21 cellular contexts compared by ENCODE assay signal in genomic region chr17:7396147-7396546, GRCh38. TPM values are rescaled to one million over a fixed set of nuclear protein-coding genes. Genes with fewer than 3 reads are reported as not detected.
DNase-seq lines count a peak whose midpoint lies in the region; ATAC-seq and TF ChIP-seq lines count a peak whose summit lies in the region.
"Had no signal": no experiment of that assay in that cellular context is flagged by ENCODE, and none has a peak within 500 bp of the region (broad histone marks: within the 10 kb centered on the region; RNA-seq: fewer than 3 reads in every experiment).

No MANE protein-coding gene starts in this region.

- no peak overlapping the region for H3K4me3 ChIP-seq in epithelial cell of esophagus (ENCODE audit: low read length)
- H3K4me3 ChIP-seq: body of pancreas, lung, MG63 had no signal

- peaks cover 20% of the 10 kb centered on the region for H3K36me3 Mint-ChIP-seq in activated naive CD4-positive, alpha-beta T cell treated with anti-CD3 and anti-CD28 coated beads, Interleukin-2, amount 10 ng/mL, durations not matched to agents 7 days and 5 days
- peaks cover 9 to 19% of the 10 kb centered on the region in 2 donors for H3K36me3 Mint-ChIP-seq in activated naive CD4-positive, alpha-beta T cell treated with anti-CD3 and anti-CD28 coated beads, Interleukin-2, amount 50 U/mL, for 72 hours
- H3K36me3 Mint-ChIP-seq in IgD-negative memory B cell, result no peaks in the 10 kb centered on the region
- H3K36me3 Mint-ChIP-seq in stimulated activated naive B cell treated with anti-CD40 and anti-IgM and Interleukin-4, amounts not matched to agents 10 μg/mL and 1 μg/mL and 100 μg/mL, for 72 hours, result peaks cover 16 to 22% of the 10 kb centered on the region in 2 donors

- no peak overlapping the region for H3K27ac Mint-ChIP-seq in activated naive CD4-positive, alpha-beta T cell treated with anti-CD3 and anti-CD28 coated beads, Interleukin-2, amount 10 ng/mL, durations not matched to agents 7 days and 5 days
- no peak overlapping the region for H3K27ac Mint-ChIP-seq in activated naive CD4-positive, alpha-beta T cell treated with anti-CD3 and anti-CD28 coated beads, Interleukin-2, amount 50 U/mL, for 72 hours
- H3K27ac Mint-ChIP-seq in IgD-negative memory B cell, result peak overlapping the region in 2 of 3 donors; percentile 20 to 74
- H3K27ac Mint-ChIP-seq in stimulated activated naive B cell treated with anti-CD40 and anti-IgM and Interleukin-4, amounts not matched to agents 10 μg/mL and 1 μg/mL and 100 μg/mL, for 72 hours, result peak overlapping the region; percentile 11

- no peaks in the 10 kb centered on the region for H3K9me3 Mint-ChIP-seq in activated naive CD4-positive, alpha-beta T cell treated with anti-CD3 and anti-CD28 coated beads, Interleukin-2, amount 10 ng/mL, durations not matched to agents 7 days and 5 days
- H3K9me3 Mint-ChIP-seq in activated naive CD4-positive, alpha-beta T cell treated with anti-CD3 and anti-CD28 coated beads, Interleukin-2, amount 50 U/mL, for 72 hours, result no peaks in the 10 kb centered on the region
- no peaks in the 10 kb centered on the region for H3K9me3 Mint-ChIP-seq in IgD-negative memory B cell
- no peaks in the 10 kb centered on the region for H3K9me3 Mint-ChIP-seq in stimulated activated naive B cell treated with anti-CD40 and anti-IgM and Interleukin-4, amounts not matched to agents 10 μg/mL and 1 μg/mL and 100 μg/mL, for 72 hours

- ATAC-seq in activated naive CD4-positive, alpha-beta T cell treated with anti-CD3 and anti-CD28 coated beads, Interleukin-2, amount 50 U/mL, for 72 hours, result no peak
- no peak for ATAC-seq in stimulated activated naive B cell treated with anti-CD40 and anti-IgM and Interleukin-4, amounts not matched to agents 10 μg/mL and 1 μg/mL and 100 μg/mL, for 72 hours (replicated peaks)
- ATAC-seq: body of pancreas, right cardiac atrium had no signal

- H3K27me3 Mint-ChIP-seq in activated naive CD4-positive, alpha-beta T cell treated with anti-CD3 and anti-CD28 coated beads, Interleukin-2, amount 10 ng/mL, durations not matched to agents 7 days and 5 days, result peaks cover 7% of the 10 kb centered on the region
- no peaks in the 10 kb centered on the region for H3K27me3 Mint-ChIP-seq in IgD-negative memory B cell
- no peaks in the 10 kb centered on the region for H3K27me3 Mint-ChIP-seq in stimulated activated naive B cell treated with anti-CD40 and anti-IgM and Interleukin-4, amounts not matched to agents 10 μg/mL and 1 μg/mL and 100 μg/mL, for 72 hours

- no peak for DNase-seq in activated naive CD4-positive, alpha-beta T cell treated with anti-CD3 and anti-CD28 coated beads, Interleukin-2, amount 10 ng/mL, durations not matched to agents 7 days and 5 days
- DNase-seq in activated naive CD4-positive, alpha-beta T cell treated with anti-CD3 and anti-CD28 coated beads, Interleukin-2, amount 50 U/mL, for 72 hours (ENCODE audit: low spot score in 2 of 2), result no peak
- DNase-seq in epithelial cell of esophagus (ENCODE audit: low read depth) (no peak), cerebellum (ENCODE audit: low spot score) (no peak), NCI-H82 treated with DMSO at 0.1 percent for 48 hours (lab: John Stamatoyannopoulos, UW; ENCODE audit: unreplicated experiment) (no peak)
- DNase-seq in stimulated activated naive B cell treated with anti-CD40 and anti-IgM and Interleukin-4, amounts not matched to agents 10 μg/mL and 1 μg/mL and 100 μg/mL, for 72 hours, result no peak
- no peak for DNase-seq in effector CD8-positive, alpha-beta T cell (lab: John Stamatoyannopoulos, UW)
- DNase-seq: body of pancreas, cortex of kidney, GDM1, MG63, NCI-H1436 treated with DMSO at 0.1 percent for 48 hours, NCI-H526 had no signal

- CTCF ChIA-PET in activated naive CD4-positive, alpha-beta T cell treated with anti-CD3 and anti-CD28 coated beads, Interleukin-2, amount 10 ng/mL, durations not matched to agents 7 days and 5 days (lab: Charles Lee), result no interaction called here

- peak; percentile 14 for TF ChIP-seq CTCF in epithelial cell of esophagus (IDR thresholded peaks at IDR 0.05; ENCODE audit: insufficient read depth, low read depth, low read length, missing control alignments)

- peak overlapping the region; percentile 37 for H3K4me3 Mint-ChIP-seq in activated naive CD4-positive, alpha-beta T cell treated with anti-CD3 and anti-CD28 coated beads, Interleukin-2, amount 10 ng/mL, durations not matched to agents 7 days and 5 days
- H3K4me3 Mint-ChIP-seq in IgD-negative memory B cell, result peak overlapping the region; percentile 32 to 81 (median 63)
- no peak overlapping the region for H3K4me3 Mint-ChIP-seq in stimulated activated naive B cell treated with anti-CD40 and anti-IgM and Interleukin-4, amounts not matched to agents 10 μg/mL and 1 μg/mL and 100 μg/mL, for 72 hours

- peaks cover 33% of the 10 kb centered on the region for H3K4me1 Mint-ChIP-seq in activated naive CD4-positive, alpha-beta T cell treated with anti-CD3 and anti-CD28 coated beads, Interleukin-2, amount 10 ng/mL, durations not matched to agents 7 days and 5 days
- peaks cover 12% of the 10 kb centered on the region in 3 donors for H3K4me1 Mint-ChIP-seq in IgD-negative memory B cell
- peaks cover 11 to 24% of the 10 kb centered on the region in 2 donors for H3K4me1 Mint-ChIP-seq in stimulated activated naive B cell treated with anti-CD40 and anti-IgM and Interleukin-4, amounts not matched to agents 10 μg/mL and 1 μg/mL and 100 μg/mL, for 72 hours

RNA-seq across cellular contexts. Expression of gene PLSCR3, which starts 1.8 kb away (rescaled TPM):
- total RNA-seq in activated naive CD4-positive, alpha-beta T cell treated with anti-CD3 and anti-CD28 coated beads, Interleukin-2, amount 50 U/mL, for 72 hours, result 10 to 100 TPM; 58.2 to 77.5 TPM
- polyA plus RNA-seq in IgD-negative memory B cell, result 113 TPM
- 15.0 TPM for total RNA-seq in cerebellum

RNA-seq across cellular contexts. Expression of gene TMEM256, which starts 7.8 kb away (rescaled TPM):
- total RNA-seq in activated naive CD4-positive, alpha-beta T cell treated with anti-CD3 and anti-CD28 coated beads, Interleukin-2, amount 50 U/mL, for 72 hours, result 100 to 1,000 TPM in 1 of 2 donors, 10 to 100 TPM in 1; 78.9 to 114 TPM
- 84.7 TPM for polyA plus RNA-seq in IgD-negative memory B cell
- 36.0 TPM for total RNA-seq in cerebellum

RNA-seq across cellular contexts. Expression of gene NLGN2, which starts 11.5 kb away (rescaled TPM):
- 10 to 100 TPM; 14.5 to 15.8 TPM for total RNA-seq in activated naive CD4-positive, alpha-beta T cell treated with anti-CD3 and anti-CD28 coated beads, Interleukin-2, amount 50 U/mL, for 72 hours
- polyA plus RNA-seq in IgD-negative memory B cell, result not detected
- total RNA-seq in cerebellum, result 11.8 TPM
- polyA plus RNA-seq: CD14-positive monocyte had no signal

RNA-seq across cellular contexts. Expression of gene TNK1, which starts 15.3 kb away (rescaled TPM):
- 1 to 10 TPM; 2.7 to 5.3 TPM for total RNA-seq in activated naive CD4-positive, alpha-beta T cell treated with anti-CD3 and anti-CD28 coated beads, Interleukin-2, amount 50 U/mL, for 72 hours
- polyA plus RNA-seq in IgD-negative memory B cell, result 4.4 TPM
- total RNA-seq in cerebellum, result 0.36 TPM
- polyA plus RNA-seq: CD14-positive monocyte had no signal

RNA-seq across cellular contexts. Expression of gene SPEM1, which starts 24.0 kb away (rescaled TPM):
- total RNA-seq in activated naive CD4-positive, alpha-beta T cell treated with anti-CD3 and anti-CD28 coated beads, Interleukin-2, amount 50 U/mL, for 72 hours, result not detected
- not detected for polyA plus RNA-seq in IgD-negative memory B cell
- not detected for total RNA-seq in cerebellum
- total RNA-seq: body of pancreas, fibroblast of villous mesenchyme, H1, lung, omental fat pad, right cardiac atrium had no signal
- polyA plus RNA-seq: AG04450, CD14-positive monocyte, H1, lung, right cardiac atrium had no signal

Comparison
In these comparisons a context has a peak if more than half of its experiments do, and no peak if none do; other contexts are left out.
1. H3K27ac Mint-ChIP-seq: peak in IgD-negative memory B cell (2 of 3) and stimulated activated naive B cell treated with anti-CD40 and anti-IgM and Interleukin-4, amounts not matched to agents 10 μg/mL and 1 μg/mL and 100 μg/mL, for 72 hours (single experiment); none in activated naive CD4-positive, alpha-beta T cell treated with anti-CD3 and anti-CD28 coated beads, Interleukin-2, amount 10 ng/mL, durations not matched to agents 7 days and 5 days (single experiment) and activated naive CD4-positive, alpha-beta T cell treated with anti-CD3 and anti-CD28 coated beads, Interleukin-2, amount 50 U/mL, for 72 hours (0 of 2).
2. H3K4me3 Mint-ChIP-seq: peak in activated naive CD4-positive, alpha-beta T cell treated with anti-CD3 and anti-CD28 coated beads, Interleukin-2, amount 10 ng/mL, durations not matched to agents 7 days and 5 days (single experiment) and IgD-negative memory B cell (4 of 4); none in stimulated activated naive B cell treated with anti-CD40 and anti-IgM and Interleukin-4, amounts not matched to agents 10 μg/mL and 1 μg/mL and 100 μg/mL, for 72 hours (0 of 2).